Comparison of ENCODE assay signal across 13 cellular contexts in the genomic region with DNA sequence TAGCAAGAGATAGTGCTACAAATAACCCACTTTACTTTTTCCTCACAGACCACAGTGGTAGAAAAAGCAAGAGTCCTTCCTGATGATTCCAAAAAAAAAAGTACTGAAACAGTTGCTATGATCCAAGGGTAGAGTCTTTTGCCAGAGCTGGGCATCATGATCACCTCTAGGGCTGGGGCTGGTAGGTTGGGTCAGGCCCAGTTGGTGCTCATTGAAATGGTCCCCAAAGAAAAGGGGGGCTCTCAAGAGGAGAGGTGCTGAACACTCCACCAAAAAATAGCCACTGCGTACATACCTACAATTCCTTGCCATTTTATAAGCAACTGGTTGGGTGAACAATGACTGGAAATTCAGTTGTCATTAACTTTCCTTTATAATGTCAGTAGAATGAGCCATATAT. TPM values are rescaled to one million over a fixed set of nuclear protein-coding genes. Genes with fewer than 3 reads are reported as not detected.
"Had no signal": no experiment of that assay in that cellular context is flagged by ENCODE, and none has a peak within 500 bp of the region (broad histone marks: within the 10 kb centered on the region; RNA-seq: fewer than 3 reads in every experiment).

No MANE protein-coding gene starts in this region.

RNA-seq across cellular contexts. Expression of a gene that starts 30.9 kb away (rescaled TPM):
- total RNA-seq: stomach, subcutaneous adipose tissue, temporal lobe, thoracic aorta, thyroid gland, tibial nerve, transverse colon, upper lobe of left lung, upper lobe of right lung, ureter, urinary bladder, uterus, vagina had no signal
